In the genomic region with DNA sequence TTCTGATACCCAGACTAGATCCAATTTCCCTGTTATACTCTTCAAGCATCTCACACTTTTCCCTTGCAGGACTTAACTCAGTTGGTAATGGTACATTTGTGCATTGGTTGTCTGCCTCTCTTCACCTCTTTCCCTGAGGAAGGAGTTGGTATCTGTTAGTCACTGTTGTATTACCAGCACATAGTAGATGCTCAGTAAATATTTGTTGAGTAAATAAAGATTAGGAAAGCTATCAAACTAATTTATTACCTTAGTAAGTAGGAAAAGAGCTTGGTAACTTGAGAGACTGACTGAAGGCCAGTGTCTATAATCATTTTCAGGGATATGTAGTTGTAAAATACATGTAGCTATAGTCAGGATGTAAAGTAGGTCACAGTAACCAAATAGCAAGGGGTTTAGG, we compare ENCODE assay signal across 11 cellular contexts. TPM values are rescaled to one million over a fixed set of nuclear protein-coding genes. Genes with fewer than 3 reads are reported as not detected.
"Had no signal": no experiment of that assay in that cellular context is flagged by ENCODE, and none has a peak within 500 bp of the region (broad histone marks: within the 10 kb centered on the region; RNA-seq: fewer than 3 reads in every experiment).

No MANE protein-coding gene starts in this region.

RNA-seq across cellular contexts. Expression of gene FBXW10, which starts 53.0 kb away (rescaled TPM):
- total RNA-seq: dermis blood vessel endothelial cell, endothelial cell of umbilical vein, epithelial cell of proximal tubule, hepatocyte, kidney, left ventricle myocardium superior, lower leg skin, lung microvascular endothelial cell, mucosa of descending colon had no signal
- polyA plus RNA-seq: endothelial cell of umbilical vein, fibroblast of lung, hepatocyte, immature natural killer cell had no signal
